20 cellular contexts compared by ENCODE assay signal in genomic region chr3:146138904-146139303, GRCh38.
"Had no signal": no experiment of that assay in that cellular context is flagged by ENCODE, and none has a peak within 500 bp of the region (broad histone marks: within the 10 kb centered on the region; RNA-seq: fewer than 3 reads in every experiment).

No MANE protein-coding gene starts in this region.

- ATAC-seq: activated T-cell treated with anti-CD3 and anti-CD28 coated beads, Interleukin-2, amount 50 U/mL, for 72 hours; effector memory CD8-positive, alpha-beta T cell; stimulated activated effector memory CD8-positive, alpha-beta T cell treated with anti-CD3 and anti-CD28 coated beads, Interleukin-12 subunit alpha, Interleukin-12 subunit beta, amount 100 ng/mL, for 72 hours had no signal

- H3K27ac ChIP-seq: WERI-Rb-1 had no signal

- DNase-seq: activated CD4-positive, alpha-beta T cell treated with anti-CD3 and anti-CD28 coated beads for 1 hour; activated CD8-positive, alpha-beta memory T cell treated with anti-CD3 and anti-CD28 coated beads for 24 hours; activated CD8-positive, alpha-beta memory T cell treated with anti-CD3 and anti-CD28 coated beads, Interleukin-2, amount 50 U/mL, for 48 hours; activated effector memory CD4-positive, alpha-beta T cell treated with anti-CD3 and anti-CD28 coated beads, Interleukin-2, amount 50 U/mL, for 16 hours; activated naive CD4-positive, alpha-beta T cell treated with anti-CD3 and anti-CD28 coated beads, Interleukin-2, amount 50 U/mL, for 16 hours; activated T-cell treated with anti-CD3 and anti-CD28 coated beads, Interleukin-2, amount 50 U/mL, for 72 hours; caudate nucleus; effector memory CD8-positive, alpha-beta T cell; foreskin fibroblast; hippocampal formation; mammary epithelial cell; occipital lobe; retina; stimulated activated CD4-positive, alpha-beta T cell treated with anti-CD3 and anti-CD28 coated beads, Interleukin-15, amount 100 ng/mL, for 24 hours; stimulated activated CD4-positive, alpha-beta T cell treated with anti-CD3 and anti-CD28 coated beads, Interleukin-4, amount 100 ng/mL, for 1 hour; SW 1271; T-helper 2 cell; WERI-Rb-1 had no signal

- H3K36me3 ChIP-seq: WERI-Rb-1 had no signal

- FAIRE-seq: islet of Langerhans had no signal
